20 cellular contexts compared by ENCODE assay signal in the genomic region with DNA sequence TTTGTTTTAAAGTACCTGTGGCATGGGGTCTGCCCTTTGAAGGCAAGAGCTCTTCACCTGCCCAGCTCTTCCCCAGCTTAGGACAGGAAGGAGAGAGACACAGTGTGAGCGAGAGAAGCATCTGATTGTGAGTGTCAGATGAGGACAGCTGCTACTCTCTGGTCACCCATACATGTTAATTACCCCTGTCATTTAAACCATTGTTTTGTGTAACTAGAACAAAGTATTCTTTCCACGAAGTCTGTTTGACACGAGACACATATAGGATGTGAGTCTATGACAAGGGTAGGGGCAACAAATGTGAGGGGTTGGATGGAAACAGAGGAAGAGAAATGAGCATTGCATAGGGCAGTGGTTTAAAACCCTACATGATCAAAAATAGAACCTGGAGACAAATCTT. TPM values are rescaled to one million over a fixed set of nuclear protein-coding genes. Genes with fewer than 3 reads are reported as not detected.
DNase-seq lines count a peak whose midpoint lies in the region; ATAC-seq, FAIRE-seq and TF ChIP-seq lines count a peak whose summit lies in the region.
"Had no signal": no experiment of that assay in that cellular context is flagged by ENCODE, and none has a peak within 500 bp of the region (broad histone marks: within the 10 kb centered on the region; RNA-seq: fewer than 3 reads in every experiment).

No MANE protein-coding gene starts in this region.

- CTCF ChIA-PET in activated CD8-positive, alpha-beta memory T cell treated with anti-CD3 and anti-CD28 coated beads, Interleukin-2, amount 10 ng/mL, durations not matched to agents 7 days and 5 days (lab: Charles Lee) = interaction anchor here (1.1 to 4.1 kb wide), 6 partner anchors 10 to 688 kb away, joined by 3 to 88 read pairs (median 8); a partner anchor contains a TSS
- CTCF ChIA-PET in activated CD8-positive, alpha-beta T cell treated with anti-CD3 and anti-CD28 coated beads for 36 hours (lab: Charles Lee) = interaction anchor here (1.2 to 5.3 kb wide), 3 partner anchors 14 to 261 kb away, joined by 4 to 80 read pairs (median 5); no protein-coding TSS in a partner anchor

- intact Hi-C loops in activated CD8-positive, alpha-beta T cell treated with anti-CD3 and anti-CD28 coated beads for 36 hours (cut with micrococcal nuclease) = loop anchor here (10.0 kb wide), 1 partner anchor 693 kb away; no protein-coding TSS in a partner anchor

- no peak for DNase-seq in activated CD8-positive, alpha-beta memory T cell treated with anti-CD3 and anti-CD28 coated beads, Interleukin-2, amount 10 ng/mL, durations not matched to agents 7 days and 5 days
- no peak for DNase-seq in activated CD8-positive, alpha-beta memory T cell treated with anti-CD3 and anti-CD28 coated beads, Interleukin-2, amount 50 U/mL, for 48 hours
- no peak for DNase-seq in H54 (ENCODE audit: insufficient read length, low spot score)
- DNase-seq in activated CD8-positive, alpha-beta T cell treated with anti-CD3 and anti-CD28 coated beads for 36 hours = peak; percentile 30
- no peak for DNase-seq in epithelial cell of prostate (ENCODE audit: low read depth, low spot score)
- DNase-seq in HuH-7.5 (ENCODE audit: low spot score) = no peak
- DNase-seq in T1000 (lab: John Stamatoyannopoulos, UW) = no peak
- no peak for DNase-seq in GF-D8 (lab: John Stamatoyannopoulos, UW)
- DNase-seq: DMS153; GDM1; heart right ventricle; left ventricle myocardium superior; mucosa of descending colon; NCI-H1436 treated with DMSO at 0.1 percent for 48 hours; NCI-H2171; stimulated activated CD4-positive, alpha-beta T cell treated with anti-CD3 and anti-CD28 coated beads, Interleukin-4, amount 100 ng/mL, for 24 hours had no signal

- H3K4me3 Mint-ChIP-seq in activated CD8-positive, alpha-beta memory T cell treated with anti-CD3 and anti-CD28 coated beads, Interleukin-2, amount 10 ng/mL, durations not matched to agents 7 days and 5 days = no peak overlapping the region
- H3K4me3 Mint-ChIP-seq in activated CD8-positive, alpha-beta T cell treated with anti-CD3 and anti-CD28 coated beads for 36 hours = no peak overlapping the region

- peak overlapping the region; percentile 91 for H3K27ac ChIP-seq in epithelial cell of prostate
- H3K27ac ChIP-seq: BLaER1 treated with 17β-estradiol and CSF1 and Interleukin-3, amounts not matched to agents 10 nM and 100 nM had no signal

- H3K27me3 Mint-ChIP-seq in activated CD8-positive, alpha-beta memory T cell treated with anti-CD3 and anti-CD28 coated beads, Interleukin-2, amount 10 ng/mL, durations not matched to agents 7 days and 5 days = no peaks in the 10 kb centered on the region
- H3K27me3 Mint-ChIP-seq in activated CD8-positive, alpha-beta T cell treated with anti-CD3 and anti-CD28 coated beads for 36 hours = peaks cover 2% of the 10 kb centered on the region

- H3K4me1 Mint-ChIP-seq in activated CD8-positive, alpha-beta memory T cell treated with anti-CD3 and anti-CD28 coated beads, Interleukin-2, amount 10 ng/mL, durations not matched to agents 7 days and 5 days = peaks cover 52% of the 10 kb centered on the region
- H3K4me1 Mint-ChIP-seq in activated CD8-positive, alpha-beta T cell treated with anti-CD3 and anti-CD28 coated beads for 36 hours (ENCODE audit: low read depth) = peaks cover 50% of the 10 kb centered on the region

- ATAC-seq in activated CD8-positive, alpha-beta memory T cell treated with anti-CD3 and anti-CD28 coated beads, Interleukin-2, amount 10 ng/mL, durations not matched to agents 7 days and 5 days = no peak
- peak; percentile 12 for ATAC-seq in activated CD8-positive, alpha-beta T cell treated with anti-CD3 and anti-CD28 coated beads for 36 hours
- ATAC-seq: A549, heart right ventricle, HepG2, left ventricle myocardium superior, mucosa of descending colon had no signal

- no peak for TF ChIP-seq CTCF in activated CD8-positive, alpha-beta T cell treated with anti-CD3 and anti-CD28 coated beads for 36 hours (IDR thresholded peaks at IDR 0.05)

- H3K27ac Mint-ChIP-seq in activated CD8-positive, alpha-beta memory T cell treated with anti-CD3 and anti-CD28 coated beads, Interleukin-2, amount 10 ng/mL, durations not matched to agents 7 days and 5 days = peak overlapping the region; percentile 68
- peak overlapping the region; percentile 86 for H3K27ac Mint-ChIP-seq in activated CD8-positive, alpha-beta T cell treated with anti-CD3 and anti-CD28 coated beads for 36 hours

- FAIRE-seq in H54 (lab: Jason Lieb, UNC) = peak; percentile 57
- FAIRE-seq: A549, HepG2, urothelium cell line had no signal

- no peaks in the 10 kb centered on the region for H3K9me3 Mint-ChIP-seq in activated CD8-positive, alpha-beta memory T cell treated with anti-CD3 and anti-CD28 coated beads, Interleukin-2, amount 10 ng/mL, durations not matched to agents 7 days and 5 days (ENCODE audit: low read depth)
- H3K9me3 Mint-ChIP-seq in activated CD8-positive, alpha-beta T cell treated with anti-CD3 and anti-CD28 coated beads for 36 hours = no peaks in the 10 kb centered on the region

- TF ChIP-seq POLR2A in H54 (IDR thresholded peaks at IDR 0.05; ENCODE audit: low read depth, low read length) = no peak

- H3K36me3 Mint-ChIP-seq in activated CD8-positive, alpha-beta memory T cell treated with anti-CD3 and anti-CD28 coated beads, Interleukin-2, amount 10 ng/mL, durations not matched to agents 7 days and 5 days = peaks cover 2% of the 10 kb centered on the region
- peaks cover 5% of the 10 kb centered on the region for H3K36me3 Mint-ChIP-seq in activated CD8-positive, alpha-beta T cell treated with anti-CD3 and anti-CD28 coated beads for 36 hours (ENCODE audit: low read depth)

- POLR2A ChIA-PET in activated CD8-positive, alpha-beta T cell treated with anti-CD3 and anti-CD28 coated beads for 36 hours (lab: Charles Lee) = interaction anchor here (1.3 kb wide), 1 partner anchor 12 kb away, joined by 7 read pairs; no protein-coding TSS in a partner anchor

RNA-seq across cellular contexts. Expression of a gene that starts 3.0 kb away (rescaled TPM):
- 10 to 100 TPM in 1 of 2 experiments, 1 to 10 TPM in 1; 8.3 to 10.4 TPM for total RNA-seq in activated CD8-positive, alpha-beta memory T cell treated with anti-CD3 and anti-CD28 coated beads, Interleukin-2, amount 10 ng/mL, durations not matched to agents 7 days and 5 days
- total RNA-seq in activated CD8-positive, alpha-beta T cell treated with anti-CD3 and anti-CD28 coated beads for 36 hours = 10 to 100 TPM; 12.2 to 13.7 TPM

RNA-seq across cellular contexts. Expression of a gene that starts 9.6 kb away (rescaled TPM):
- 10 to 100 TPM; 29.8 to 31.5 TPM for total RNA-seq in activated CD8-positive, alpha-beta memory T cell treated with anti-CD3 and anti-CD28 coated beads, Interleukin-2, amount 10 ng/mL, durations not matched to agents 7 days and 5 days
- total RNA-seq in activated CD8-positive, alpha-beta T cell treated with anti-CD3 and anti-CD28 coated beads for 36 hours = 10 to 100 TPM; 26.6 to 28.5 TPM
